In the genomic region with DNA sequence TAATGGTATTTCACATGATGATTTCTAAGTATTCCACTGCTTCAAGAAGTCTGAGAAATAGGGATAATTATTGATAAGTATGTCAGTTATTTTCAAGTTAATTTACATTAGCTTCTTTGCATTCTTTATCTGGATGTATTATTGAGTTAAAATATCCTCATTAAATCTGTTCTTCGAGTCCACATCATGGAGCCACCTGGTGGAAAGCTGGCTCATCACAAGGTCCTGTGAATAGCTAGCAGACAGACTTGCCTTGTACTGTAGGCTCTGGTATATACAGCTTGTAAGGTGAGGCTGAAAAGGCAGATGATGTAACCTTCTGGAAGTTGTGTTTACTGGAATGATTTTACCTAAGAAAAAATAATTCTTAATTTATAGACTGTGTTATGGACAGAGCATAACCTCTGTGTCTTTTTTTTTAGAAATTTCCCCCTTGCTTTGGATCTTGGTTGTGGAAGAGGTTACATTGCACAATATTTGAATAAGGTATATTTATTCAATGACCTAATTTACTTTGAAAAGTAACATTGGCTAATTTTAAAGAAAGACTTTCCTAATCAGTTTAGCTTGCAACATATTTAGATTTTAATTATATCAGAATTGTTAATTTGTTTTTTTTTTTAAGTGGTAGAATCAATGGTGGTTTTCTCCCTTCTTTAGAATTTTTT, we compare ENCODE assay signal across 1 cellular context.
TF ChIP-seq lines count a peak whose summit lies in the region.

No MANE protein-coding gene starts in this region.

TF ChIP-seq in HepG2, 621 proteins besides CTCF, POLR2A, EP300 and RAD21 (continued from another document and continues in another):
- TF ChIP-seq, protein P1, sequence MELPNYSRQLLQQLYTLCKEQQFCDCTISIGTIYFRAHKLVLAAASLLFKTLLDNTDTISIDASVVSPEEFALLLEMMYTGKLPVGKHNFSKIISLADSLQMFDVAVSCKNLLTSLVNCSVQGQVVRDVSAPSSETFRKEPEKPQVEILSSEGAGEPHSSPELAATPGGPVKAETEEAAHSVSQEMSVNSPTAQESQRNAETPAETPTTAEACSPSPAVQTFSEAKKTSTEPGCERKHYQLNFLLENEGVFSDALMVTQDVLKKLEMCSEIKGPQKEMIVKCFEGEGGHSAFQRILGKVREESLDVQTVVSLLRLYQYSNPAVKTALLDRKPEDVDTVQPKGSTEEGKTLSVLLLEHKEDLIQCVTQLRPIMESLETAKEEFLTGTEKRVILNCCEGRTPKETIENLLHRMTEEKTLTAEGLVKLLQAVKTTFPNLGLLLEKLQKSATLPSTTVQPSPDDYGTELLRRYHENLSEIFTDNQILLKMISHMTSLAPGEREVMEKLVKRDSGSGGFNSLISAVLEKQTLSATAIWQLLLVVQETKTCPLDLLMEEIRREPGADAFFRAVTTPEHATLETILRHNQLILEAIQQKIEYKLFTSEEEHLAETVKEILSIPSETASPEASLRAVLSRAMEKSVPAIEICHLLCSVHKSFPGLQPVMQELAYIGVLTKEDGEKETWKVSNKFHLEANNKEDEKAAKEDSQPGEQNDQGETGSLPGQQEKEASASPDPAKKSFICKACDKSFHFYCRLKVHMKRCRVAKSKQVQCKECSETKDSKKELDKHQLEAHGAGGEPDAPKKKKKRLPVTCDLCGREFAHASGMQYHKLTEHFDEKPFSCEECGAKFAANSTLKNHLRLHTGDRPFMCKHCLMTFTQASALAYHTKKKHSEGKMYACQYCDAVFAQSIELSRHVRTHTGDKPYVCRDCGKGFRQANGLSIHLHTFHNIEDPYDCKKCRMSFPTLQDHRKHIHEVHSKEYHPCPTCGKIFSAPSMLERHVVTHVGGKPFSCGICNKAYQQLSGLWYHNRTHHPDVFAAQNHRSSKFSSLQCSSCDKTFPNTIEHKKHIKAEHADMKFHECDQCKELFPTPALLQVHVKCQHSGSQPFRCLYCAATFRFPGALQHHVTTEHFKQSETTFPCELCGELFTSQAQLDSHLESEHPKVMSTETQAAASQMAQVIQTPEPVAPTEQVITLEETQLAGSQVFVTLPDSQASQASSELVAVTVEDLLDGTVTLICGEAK (IDR thresholded peaks at IDR 0.05) = no peak
- TF ChIP-seq, protein P1 (CRISPR knock-in tag; IDR thresholded peaks at IDR 0.05) = no peak
- TF ChIP-seq ZNF431 (CRISPR knock-in tag; IDR thresholded peaks at IDR 0.05; ENCODE audit: borderline replicate concordance, low read depth) (no peak), NFIC (IDR thresholded peaks at IDR 0.05; ENCODE audit: low read length) (peak; percentile 9; the same call in 1 of the 2 replicates), ZNF136 (CRISPR knock-in tag; IDR thresholded peaks at IDR 0.05; ENCODE audit: low read depth) (0 out of 2 replicates have a peak, but pooled peaks have one; percentile 67), RELA (CRISPR knock-in tag; IDR thresholded peaks at IDR 0.05) (no peak), ZEB1 (IDR thresholded peaks at IDR 0.05; ENCODE audit: insufficient replicate concordance, low read depth) (no peak), TCF7L2 (IDR thresholded peaks at IDR 0.05; ENCODE audit: low read depth, low read length) (no peak), MAFG (CRISPR knock-in tag; IDR thresholded peaks at IDR 0.05) (no peak), ZNF570 (CRISPR knock-in tag; IDR thresholded peaks at IDR 0.05; ENCODE audit: borderline replicate concordance) (no peak), NFE2 (CRISPR knock-in tag; IDR thresholded peaks at IDR 0.05) (no peak), NFRKB (IDR thresholded peaks at IDR 0.05) (no peak), ZFP36L1 (CRISPR knock-in tag; IDR thresholded peaks at IDR 0.05) (no peak)
- TF ChIP-seq, protein P2, sequence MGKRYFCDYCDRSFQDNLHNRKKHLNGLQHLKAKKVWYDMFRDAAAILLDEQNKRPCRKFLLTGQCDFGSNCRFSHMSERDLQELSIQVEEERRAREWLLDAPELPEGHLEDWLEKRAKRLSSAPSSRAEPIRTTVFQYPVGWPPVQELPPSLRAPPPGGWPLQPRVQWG (CRISPR knock-in tag; IDR thresholded peaks at IDR 0.05; ENCODE audit: borderline replicate concordance, low read depth) = no peak
- TF ChIP-seq, protein P3, sequence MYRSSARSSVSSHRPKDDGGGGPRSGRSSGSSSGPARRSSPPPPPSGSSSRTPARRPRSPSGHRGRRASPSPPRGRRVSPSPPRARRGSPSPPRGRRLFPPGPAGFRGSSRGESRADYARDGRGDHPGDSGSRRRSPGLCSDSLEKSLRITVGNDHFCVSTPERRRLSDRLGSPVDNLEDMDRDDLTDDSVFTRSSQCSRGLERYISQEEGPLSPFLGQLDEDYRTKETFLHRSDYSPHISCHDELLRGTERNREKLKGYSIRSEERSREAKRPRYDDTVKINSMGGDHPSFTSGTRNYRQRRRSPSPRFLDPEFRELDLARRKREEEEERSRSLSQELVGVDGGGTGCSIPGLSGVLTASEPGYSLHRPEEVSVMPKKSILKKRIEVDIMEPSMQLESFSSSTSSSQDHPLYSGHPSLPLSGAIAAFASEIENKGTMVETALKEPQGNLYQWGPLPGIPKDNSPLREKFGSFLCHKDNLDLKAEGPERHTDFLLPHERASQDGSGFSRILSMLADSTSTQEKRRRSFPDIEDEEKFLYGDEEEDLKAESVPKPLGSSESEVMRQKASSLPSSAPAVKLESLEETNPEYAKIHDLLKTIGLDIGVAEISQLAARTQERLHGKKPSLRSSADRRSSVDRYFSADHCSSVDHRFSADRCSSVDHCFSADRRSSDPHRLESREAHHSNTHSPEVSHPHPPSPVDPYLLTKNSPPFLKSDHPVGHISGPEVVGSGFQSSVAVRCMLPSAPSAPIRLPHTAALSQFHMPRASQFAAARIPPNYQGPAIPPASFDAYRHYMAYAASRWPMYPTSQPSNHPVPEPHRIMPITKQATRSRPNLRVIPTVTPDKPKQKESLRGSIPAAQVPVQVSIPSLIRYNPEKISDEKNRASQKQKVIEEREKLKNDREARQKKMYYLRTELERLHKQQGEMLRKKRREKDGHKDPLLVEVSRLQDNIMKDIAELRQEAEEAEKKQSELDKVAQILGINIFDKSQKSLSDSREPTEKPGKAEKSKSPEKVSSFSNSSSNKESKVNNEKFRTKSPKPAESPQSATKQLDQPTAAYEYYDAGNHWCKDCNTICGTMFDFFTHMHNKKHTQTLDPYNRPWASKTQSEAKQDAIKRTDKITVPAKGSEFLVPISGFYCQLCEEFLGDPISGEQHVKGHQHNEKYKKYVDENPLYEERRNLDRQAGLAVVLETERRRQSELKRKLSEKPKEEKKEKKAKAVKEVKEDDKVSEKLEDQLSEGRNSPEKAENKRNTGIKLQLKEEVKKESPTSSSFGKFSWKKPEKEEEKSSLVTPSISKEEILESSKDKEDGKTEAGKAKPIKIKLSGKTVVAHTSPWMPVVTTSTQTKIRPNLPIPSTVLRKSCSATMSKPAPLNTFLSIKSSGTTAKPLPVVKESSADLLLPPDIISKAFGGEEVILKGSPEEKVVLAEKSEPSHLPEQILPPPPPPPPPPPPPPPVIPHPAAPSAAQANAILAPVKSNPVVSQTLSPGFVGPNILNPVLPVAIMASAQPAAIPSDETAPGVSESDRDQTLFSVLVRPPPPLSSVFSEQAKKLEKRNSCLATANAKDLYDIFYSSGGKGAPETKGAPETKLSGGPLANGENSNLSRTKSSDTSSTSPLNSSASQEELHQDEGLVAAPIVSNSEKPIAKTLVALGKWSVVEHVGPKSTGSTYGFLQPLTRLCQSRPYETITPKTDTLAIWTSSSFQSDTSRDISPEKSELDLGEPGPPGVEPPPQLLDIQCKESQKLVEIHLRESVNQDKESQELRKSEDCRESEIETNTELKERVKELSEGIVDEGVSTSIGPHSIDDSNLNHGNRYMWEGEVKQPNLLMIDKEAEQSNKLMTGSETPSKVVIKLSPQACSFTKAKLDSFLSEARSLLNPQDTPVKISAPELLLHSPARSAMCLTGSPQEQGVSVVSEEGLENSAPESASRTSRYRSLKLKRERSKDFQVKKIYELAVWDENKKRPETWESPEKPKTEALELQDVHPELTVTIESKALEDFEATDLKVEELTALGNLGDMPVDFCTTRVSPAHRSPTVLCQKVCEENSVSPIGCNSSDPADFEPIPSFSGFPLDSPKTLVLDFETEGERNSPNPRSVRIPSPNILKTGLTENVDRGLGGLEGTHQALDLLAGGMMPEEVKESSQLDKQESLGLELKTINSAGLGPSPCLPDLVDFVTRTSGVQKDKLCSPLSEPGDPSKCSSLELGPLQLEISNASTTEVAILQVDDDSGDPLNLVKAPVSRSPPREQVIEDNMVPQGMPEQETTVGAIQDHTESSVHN (CRISPR knock-in tag; IDR thresholded peaks at IDR 0.05) = no peak
- TF ChIP-seq, protein P4, sequence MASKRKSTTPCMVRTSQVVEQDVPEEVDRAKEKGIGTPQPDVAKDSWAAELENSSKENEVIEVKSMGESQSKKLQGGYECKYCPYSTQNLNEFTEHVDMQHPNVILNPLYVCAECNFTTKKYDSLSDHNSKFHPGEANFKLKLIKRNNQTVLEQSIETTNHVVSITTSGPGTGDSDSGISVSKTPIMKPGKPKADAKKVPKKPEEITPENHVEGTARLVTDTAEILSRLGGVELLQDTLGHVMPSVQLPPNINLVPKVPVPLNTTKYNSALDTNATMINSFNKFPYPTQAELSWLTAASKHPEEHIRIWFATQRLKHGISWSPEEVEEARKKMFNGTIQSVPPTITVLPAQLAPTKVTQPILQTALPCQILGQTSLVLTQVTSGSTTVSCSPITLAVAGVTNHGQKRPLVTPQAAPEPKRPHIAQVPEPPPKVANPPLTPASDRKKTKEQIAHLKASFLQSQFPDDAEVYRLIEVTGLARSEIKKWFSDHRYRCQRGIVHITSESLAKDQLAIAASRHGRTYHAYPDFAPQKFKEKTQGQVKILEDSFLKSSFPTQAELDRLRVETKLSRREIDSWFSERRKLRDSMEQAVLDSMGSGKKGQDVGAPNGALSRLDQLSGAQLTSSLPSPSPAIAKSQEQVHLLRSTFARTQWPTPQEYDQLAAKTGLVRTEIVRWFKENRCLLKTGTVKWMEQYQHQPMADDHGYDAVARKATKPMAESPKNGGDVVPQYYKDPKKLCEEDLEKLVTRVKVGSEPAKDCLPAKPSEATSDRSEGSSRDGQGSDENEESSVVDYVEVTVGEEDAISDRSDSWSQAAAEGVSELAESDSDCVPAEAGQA (IDR thresholded peaks at IDR 0.05; ENCODE audit: low read depth) = no peak
- TF ChIP-seq, protein P4 (CRISPR knock-in tag; IDR thresholded peaks at IDR 0.05; ENCODE audit: borderline replicate concordance) = no peak
- TF ChIP-seq, protein P5, sequence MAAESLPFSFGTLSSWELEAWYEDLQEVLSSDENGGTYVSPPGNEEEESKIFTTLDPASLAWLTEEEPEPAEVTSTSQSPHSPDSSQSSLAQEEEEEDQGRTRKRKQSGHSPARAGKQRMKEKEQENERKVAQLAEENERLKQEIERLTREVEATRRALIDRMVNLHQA (CRISPR knock-in tag; IDR thresholded peaks at IDR 0.05) = no peak
